In genomic region chr3:57060089-57060829, GRCh38 we compare ENCODE assay signal across 9 cellular contexts. TPM values are rescaled to one million over a fixed set of nuclear protein-coding genes. Genes with fewer than 3 reads are reported as not detected.
DNase-seq lines count a peak whose midpoint lies in the region; ATAC-seq and TF ChIP-seq lines count a peak whose summit lies in the region.
"Had no signal": no experiment of that assay in that cellular context is flagged by ENCODE, and none has a peak within 500 bp of the region (broad histone marks: within the 10 kb centered on the region; RNA-seq: fewer than 3 reads in every experiment).

A gene with protein sequence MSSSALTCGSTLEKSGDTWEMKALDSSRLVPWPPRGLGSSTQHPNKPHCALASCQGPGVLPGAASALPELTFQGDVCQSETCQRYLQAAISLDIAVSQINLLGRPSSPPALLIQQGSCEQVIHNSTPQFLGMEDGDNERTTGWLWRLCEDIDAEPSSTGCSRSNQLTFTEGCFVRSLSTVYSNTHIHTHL (plus strand): TSS chr3:57060664. CDS start chr3:57073695, 13,031 bp downstream.

- H3K27me3 Mint-ChIP-seq in WTC11 (ENCODE audit: low read depth) (no peaks in the 10 kb centered on the region), progenitor cell of endocrine pancreas (no peaks in the 10 kb centered on the region)

- TF ChIP-seq CTCF in AG09309 (IDR thresholded peaks at IDR 0.05; ENCODE audit: control insufficient read depth, insufficient read depth, low read depth, low read length, missing control alignments) (no peak), WTC11 (IDR thresholded peaks at IDR 0.05) (no peak), progenitor cell of endocrine pancreas (IDR thresholded peaks at IDR 0.05; ENCODE audit: unreplicated experiment) (no peak)

- H3K36me3 Mint-ChIP-seq in WTC11 (no peaks in the 10 kb centered on the region), progenitor cell of endocrine pancreas (ENCODE audit: insufficient read depth) (no peaks in the 10 kb centered on the region)

- POLR2A ChIA-PET in WTC11 (lab: Charles Lee): no interaction called here

- H3K9me3 Mint-ChIP-seq in WTC11 (no peaks in the 10 kb centered on the region), progenitor cell of endocrine pancreas (ENCODE audit: low read depth) (no peaks in the 10 kb centered on the region)

- no peak within 1 kb of the TSS for H3K4me3 ChIP-seq in AG09309 (ENCODE audit: control insufficient read depth, low read depth, low read length)

- peak within 1 kb of the TSS; percentile 93 for H3K27ac Mint-ChIP-seq in WTC11
- H3K27ac Mint-ChIP-seq in progenitor cell of endocrine pancreas: peak within 1 kb of the TSS; percentile 96

- DNase-seq in AG09309 (ENCODE audit: low read depth): peak; percentile 53
- peak; percentile 73 for DNase-seq in HS-27A (ENCODE audit: low read depth)
- peak; percentile 72 for DNase-seq in WTC11 (ENCODE audit: low spot score)
- peak; percentile 81 for DNase-seq in left cardiac atrium
- peak; percentile 23 for DNase-seq in progenitor cell of endocrine pancreas (ENCODE audit: low spot score, unreplicated experiment)
- no peak for DNase-seq in stimulated activated CD4-positive, alpha-beta T cell treated with anti-CD3 and anti-CD28 coated beads, Interleukin-2, amount 100 ng/mL, for 48 hours

- H3K4me1 Mint-ChIP-seq in WTC11 (peaks cover 34% of the 10 kb centered on the region), progenitor cell of endocrine pancreas (ENCODE audit: low read depth) (peaks cover 3% of the 10 kb centered on the region)

- intact Hi-C loops in left cardiac atrium (cut with DNase I): no loop called here

- CTCF ChIA-PET in WTC11 (lab: Charles Lee): interaction anchor here (0.6 to 1.2 kb wide), 7 partner anchors 14 to 258 kb away, joined by 3 to 4 read pairs (median 3); partner anchors contain the start of gene ARHGEF3

- H3K4me3 Mint-ChIP-seq in WTC11 (peak within 1 kb of the TSS; percentile 33), progenitor cell of endocrine pancreas (ENCODE audit: low read depth) (no peak within 1 kb of the TSS)

- peak; percentile 95 for ATAC-seq in WTC11
- ATAC-seq in left cardiac atrium: peak; percentile 45 to 97
- ATAC-seq in GM19463 (IDR thresholded peaks at IDR 0.05; ENCODE audit: unreplicated experiment): no peak
- ATAC-seq in GM21825 (IDR thresholded peaks at IDR 0.05; ENCODE audit: unreplicated experiment): no peak

TF ChIP-seq in WTC11, 78 proteins besides CTCF, POLR2A, EP300 and RAD21:
- 0 out of 2 replicates have a peak, but pooled peaks have one; percentile 26 for TF ChIP-seq TEAD1 (CRISPR knock-in tag; IDR thresholded peaks at IDR 0.05)
- TF ChIP-seq ZNF396 (CRISPR knock-in tag; IDR thresholded peaks at IDR 0.05; ENCODE audit: borderline replicate concordance): no peak
- TF ChIP-seq CDX4 (CRISPR knock-in tag; IDR thresholded peaks at IDR 0.05; ENCODE audit: borderline replicate concordance): no peak
- no peak for TF ChIP-seq RELA (CRISPR knock-in tag; IDR thresholded peaks at IDR 0.05; ENCODE audit: borderline replicate concordance)
- TF ChIP-seq GRHL2 (CRISPR knock-in tag; IDR thresholded peaks at IDR 0.05; ENCODE audit: insufficient replicate concordance, severe bottlenecking): no peak
- TF ChIP-seq ZNF121 (CRISPR knock-in tag; IDR thresholded peaks at IDR 0.05): peak; percentile 50; the same call in 1 of the 2 replicates
- peak; percentile 71; the same call in 1 of the 2 replicates for TF ChIP-seq ETV6 (CRISPR knock-in tag; IDR thresholded peaks at IDR 0.05)
- TF ChIP-seq MAX (CRISPR knock-in tag; IDR thresholded peaks at IDR 0.05): 0 out of 2 replicates have a peak, but pooled peaks have one; percentile 47
- peak; percentile 89 for TF ChIP-seq USF2 (CRISPR knock-in tag; IDR thresholded peaks at IDR 0.05)
- TF ChIP-seq, protein P1, sequence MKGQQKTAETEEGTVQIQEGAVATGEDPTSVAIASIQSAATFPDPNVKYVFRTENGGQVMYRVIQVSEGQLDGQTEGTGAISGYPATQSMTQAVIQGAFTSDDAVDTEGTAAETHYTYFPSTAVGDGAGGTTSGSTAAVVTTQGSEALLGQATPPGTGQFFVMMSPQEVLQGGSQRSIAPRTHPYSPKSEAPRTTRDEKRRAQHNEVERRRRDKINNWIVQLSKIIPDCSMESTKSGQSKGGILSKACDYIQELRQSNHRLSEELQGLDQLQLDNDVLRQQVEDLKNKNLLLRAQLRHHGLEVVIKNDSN (CRISPR knock-in tag; IDR thresholded peaks at IDR 0.05): peak; percentile 91

RNA-seq across cellular contexts. Expression of the gene that starts here (rescaled TPM):
- 0.18 to 0.39 TPM (median 0.37 TPM) in 3 replicates for total RNA-seq in WTC11 (2021)
- total RNA-seq in left cardiac atrium: not detected
- 0.14 and 0.16 TPM in 2 replicates for total RNA-seq in progenitor cell of endocrine pancreas
- total RNA-seq: frontal cortex had no signal

Comparison
In these comparisons a context has a peak if more than half of its experiments do, and no peak if none do; other contexts are left out.
1. Peak in DNase-seq and ATAC-seq in WTC11; RNA of the gene not detected or under 1 TPM.
2. Peak in DNase-seq and ATAC-seq in left cardiac atrium; RNA of the gene not detected or under 1 TPM.
3. Peak in DNase-seq in progenitor cell of endocrine pancreas; RNA of the gene not detected or under 1 TPM.
4. DNase-seq: peak in AG09309 (single experiment) and HS-27A (single experiment); none in stimulated activated CD4-positive, alpha-beta T cell treated with anti-CD3 and anti-CD28 coated beads, Interleukin-2, amount 100 ng/mL, for 48 hours (0 of 2).